In the genomic region with DNA sequence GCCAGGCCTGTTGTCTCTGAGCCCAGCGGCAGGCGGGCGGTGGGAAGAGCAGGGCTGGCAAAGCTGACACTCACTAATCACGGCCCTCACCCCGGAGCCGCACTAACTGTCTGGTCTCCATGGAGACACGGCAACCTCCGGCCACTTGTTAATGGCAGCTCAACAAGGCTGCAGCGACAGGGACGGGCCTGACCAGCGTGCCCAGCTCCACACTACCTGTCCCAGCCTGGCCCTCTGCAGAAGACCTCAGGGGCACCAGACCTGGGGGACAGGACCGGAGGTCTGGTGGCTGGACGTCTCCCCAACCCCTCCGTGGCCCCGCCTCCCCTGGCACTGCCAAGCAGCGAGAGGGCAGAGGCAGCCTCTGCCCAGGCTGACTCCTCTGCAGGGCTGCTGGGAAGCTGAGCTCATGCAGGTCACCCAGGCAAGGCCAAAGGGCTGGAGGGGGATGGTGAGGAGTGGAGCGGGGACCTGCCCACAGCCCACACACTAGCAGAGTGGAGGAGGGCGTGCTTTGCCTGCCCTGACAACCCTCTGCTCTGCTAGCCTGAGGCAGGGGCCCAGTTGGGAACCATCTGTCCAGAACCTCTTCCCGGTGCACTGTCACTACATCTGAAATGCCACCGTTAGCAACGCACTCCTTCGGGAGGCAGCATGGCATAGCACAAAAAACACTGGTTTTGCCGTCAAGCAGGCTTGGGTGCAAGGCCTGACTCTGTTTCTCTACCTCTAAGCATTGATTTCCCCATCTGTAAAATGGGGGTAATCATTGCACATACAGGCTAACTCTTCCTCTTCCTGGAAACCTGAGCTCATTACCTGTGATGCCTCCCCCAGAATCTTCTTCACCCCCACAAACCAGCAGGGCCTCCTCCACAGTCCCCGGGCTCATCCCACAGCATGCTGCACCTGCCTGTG, we compare ENCODE assay signal across 9 cellular contexts. TPM values are rescaled to one million over a fixed set of nuclear protein-coding genes. Genes with fewer than 3 reads are reported as not detected.
DNase-seq lines count a peak whose midpoint lies in the region; ATAC-seq and TF ChIP-seq lines count a peak whose summit lies in the region.
"Had no signal": no experiment of that assay in that cellular context is flagged by ENCODE, and none has a peak within 500 bp of the region (broad histone marks: within the 10 kb centered on the region; RNA-seq: fewer than 3 reads in every experiment).

No MANE protein-coding gene starts in this region.

- DNase-seq in activated CD4-positive, alpha-beta T cell treated with anti-CD3 and anti-CD28 coated beads, Interleukin-2, amount 10 ng/mL, durations not matched to agents 24 days and 14 days, result no peak
- no peak for DNase-seq in activated CD4-positive, alpha-beta T cell treated with anti-CD3 and anti-CD28 coated beads for 48 hours
- DNase-seq in mammary epithelial cell (no peak), uterus (no peak), KBM-7 (no peak), SKM-1 treated with dmso at 0.1 percent for 144 hours (lab: John Stamatoyannopoulos, UW; ENCODE audit: unreplicated experiment) (no peak)
- DNase-seq: OCI-M1 had no signal

- H3K9me3 ChIP-seq in mammary epithelial cell (replicated peaks; ENCODE audit: insufficient read depth, low read length) (no peaks in the 10 kb centered on the region), mesodermal cell (ENCODE audit: control insufficient read depth, low read length) (no peaks in the 10 kb centered on the region), uterus (no peaks in the 10 kb centered on the region)

- H3K27me3 ChIP-seq in mammary epithelial cell (ENCODE audit: insufficient read depth, low read length) (no peaks in the 10 kb centered on the region), uterus (no peaks in the 10 kb centered on the region)

- H3K4me1 ChIP-seq in mammary epithelial cell (ENCODE audit: insufficient read depth, low read length) (peaks cover 69% of the 10 kb centered on the region), mesodermal cell (ENCODE audit: control insufficient read depth, insufficient read depth, low read length, poor library complexity, severe bottlenecking) (peaks cover 61% of the 10 kb centered on the region), uterus (peaks cover 0 to 34% of the 10 kb centered on the region in 2 donors)

- peak overlapping the region; percentile 17 for H3K4me2 ChIP-seq in mammary epithelial cell (ENCODE audit: insufficient read depth, low read depth, low read length)

- peaks cover 51% of the 10 kb centered on the region for H3K4me1 Mint-ChIP-seq in activated CD4-positive, alpha-beta T cell treated with anti-CD3 and anti-CD28 coated beads, Interleukin-2, amount 10 ng/mL, durations not matched to agents 24 days and 14 days

- no peak for TF ChIP-seq CTCF in mammary epithelial cell (conservative IDR thresholded peaks at IDR 0.05 in 1 of 2, IDR thresholded peaks at IDR 0.05 in 1 of 2; ENCODE audit: extremely low read depth in 1 of 2, insufficient read depth in 1 of 2, low read depth in 1 of 2, low read length in 2 of 2)
- no peak for TF ChIP-seq CTCF in uterus (IDR thresholded peaks at IDR 0.05)

- in situ Hi-C loops in mammary epithelial cell (cut with MboI; ENCODE audit: low sequenced_read_pairs in 2 of 2), result no loop called here
- in situ Hi-C loops in KBM-7 (cut with MboI; ENCODE audit: low pct_unique_long_range_greater_than_20kb, low sequenced_read_pairs), result no loop called here

- H3K27ac ChIP-seq in mammary epithelial cell (ENCODE audit: insufficient read depth, low read depth, low read length), result no peak overlapping the region
- peak overlapping the region; percentile 47 for H3K27ac ChIP-seq in mesodermal cell (ENCODE audit: low read depth, low read length, severe bottlenecking)
- H3K27ac ChIP-seq in uterus, result peak overlapping the region; percentile 2 to 22

- peak overlapping the region; percentile 49 for H2AFZ ChIP-seq in mammary epithelial cell (ENCODE audit: low read depth, low read length)

- no peak overlapping the region for H3K4me3 ChIP-seq in mammary epithelial cell (replicated peaks in 1 of 3; ENCODE audit: insufficient read depth in 1 of 3, low read depth in 2 of 3, low read length in 3 of 3)
- no peak overlapping the region for H3K4me3 ChIP-seq in mesodermal cell (ENCODE audit: extremely low read depth, insufficient read depth, low read length, poor library complexity, severe bottlenecking)
- H3K4me3 ChIP-seq in uterus, result no peak overlapping the region

- CTCF ChIA-PET in mammary epithelial cell (lab: Charles Lee; ENCODE audit: low non-redundant PET), result no interaction called here

- no peaks in the 10 kb centered on the region for H4K20me1 ChIP-seq in mammary epithelial cell (ENCODE audit: insufficient read depth, low read length)

- H3K9ac ChIP-seq in mammary epithelial cell (ENCODE audit: insufficient read depth, low read length), result no peak overlapping the region

- dilution Hi-C loops in mammary epithelial cell (cut with HindIII; ENCODE audit: low sequenced_read_pairs), result no loop called here

- H3K36me3 Mint-ChIP-seq in activated CD4-positive, alpha-beta T cell treated with anti-CD3 and anti-CD28 coated beads, Interleukin-2, amount 10 ng/mL, durations not matched to agents 24 days and 14 days (ENCODE audit: low read depth), result no peaks in the 10 kb centered on the region

- WGBS in mammary epithelial cell (ENCODE audit: low coverage, missing lambda C conversion rate), result 38% methylated on average over 16 of the region's 24 CpGs
- 48 to 54% methylated on average over 16 to 21 of the region's 24 CpGs for WGBS in mesodermal cell (ENCODE audit: insufficient coverage in 2 of 2), 2 experiments

- TF ChIP-seq POLR2A in uterus (IDR thresholded peaks at IDR 0.05), result no peak

- H3K79me2 ChIP-seq in mammary epithelial cell (ENCODE audit: insufficient read depth, low read length), result no peaks in the 10 kb centered on the region

- intact Hi-C loops in activated CD4-positive, alpha-beta T cell treated with anti-CD3 and anti-CD28 coated beads, Interleukin-2, amount 10 ng/mL, durations not matched to agents 24 days and 14 days (cut with micrococcal nuclease), result loop anchor here (5.0 kb wide), 2 partner anchors 38 to 72 kb away; no protein-coding TSS in a partner anchor
- intact Hi-C loops in mammary epithelial cell (cut with micrococcal nuclease) (no loop called here), uterus (cut with DNase I; ENCODE audit: low total_unique reads) (loop anchor here (10.0 kb wide), 1 partner anchor 85 kb away; a partner anchor contains a TSS)

- H3K27me3 Mint-ChIP-seq in activated CD4-positive, alpha-beta T cell treated with anti-CD3 and anti-CD28 coated beads, Interleukin-2, amount 10 ng/mL, durations not matched to agents 24 days and 14 days, result no peaks in the 10 kb centered on the region

- H3K4me3 Mint-ChIP-seq in activated CD4-positive, alpha-beta T cell treated with anti-CD3 and anti-CD28 coated beads, Interleukin-2, amount 10 ng/mL, durations not matched to agents 24 days and 14 days, result no peak overlapping the region

- ATAC-seq in GM18519 (IDR thresholded peaks at IDR 0.05; ENCODE audit: low FRiP score, unreplicated experiment), result no peak

- H3K9me3 Mint-ChIP-seq in activated CD4-positive, alpha-beta T cell treated with anti-CD3 and anti-CD28 coated beads, Interleukin-2, amount 10 ng/mL, durations not matched to agents 24 days and 14 days, result no peaks in the 10 kb centered on the region

- no peaks in the 10 kb centered on the region for H3K36me3 ChIP-seq in mammary epithelial cell (ENCODE audit: insufficient read depth, low read length)
- no peaks in the 10 kb centered on the region for H3K36me3 ChIP-seq in mesodermal cell (ENCODE audit: control insufficient read depth, insufficient read depth, low read length)
- H3K36me3 ChIP-seq in uterus, result no peaks in the 10 kb centered on the region

- BruUV-seq in mammary epithelial cell (replicated peaks; lab: Mats Ljungman, UMichigan), result no TSS peak

- H3K27ac Mint-ChIP-seq in activated CD4-positive, alpha-beta T cell treated with anti-CD3 and anti-CD28 coated beads, Interleukin-2, amount 10 ng/mL, durations not matched to agents 24 days and 14 days, result peak overlapping the region; percentile 0

RNA-seq across cellular contexts. Expression of a gene that starts 29.6 kb away (rescaled TPM):
- 109 TPM in 2 replicates for total RNA-seq in activated CD4-positive, alpha-beta T cell treated with anti-CD3 and anti-CD28 coated beads, Interleukin-2, amount 10 ng/mL, durations not matched to agents 24 days and 14 days
- 100 to 1,000 TPM in 1 of 2 donors, 10 to 100 TPM in 1; 32.2 to 138 TPM for total RNA-seq in mammary epithelial cell
- 58.1 TPM for polyA plus RNA-seq in mammary epithelial cell
- 246 TPM for polyA minus RNA-seq in mammary epithelial cell
- polyA plus RNA-seq in mesodermal cell (2013, experiment 1 of 2), result 98.9 TPM
- 92.9 TPM for polyA plus RNA-seq in mesodermal cell (2013, experiment 2 of 2)
- total RNA-seq in uterus, result 100 to 1,000 TPM in 1 of 4 donors, 10 to 100 TPM in 3; 27.2 to 178 (median 41.1) TPM
